In the genomic region with DNA sequence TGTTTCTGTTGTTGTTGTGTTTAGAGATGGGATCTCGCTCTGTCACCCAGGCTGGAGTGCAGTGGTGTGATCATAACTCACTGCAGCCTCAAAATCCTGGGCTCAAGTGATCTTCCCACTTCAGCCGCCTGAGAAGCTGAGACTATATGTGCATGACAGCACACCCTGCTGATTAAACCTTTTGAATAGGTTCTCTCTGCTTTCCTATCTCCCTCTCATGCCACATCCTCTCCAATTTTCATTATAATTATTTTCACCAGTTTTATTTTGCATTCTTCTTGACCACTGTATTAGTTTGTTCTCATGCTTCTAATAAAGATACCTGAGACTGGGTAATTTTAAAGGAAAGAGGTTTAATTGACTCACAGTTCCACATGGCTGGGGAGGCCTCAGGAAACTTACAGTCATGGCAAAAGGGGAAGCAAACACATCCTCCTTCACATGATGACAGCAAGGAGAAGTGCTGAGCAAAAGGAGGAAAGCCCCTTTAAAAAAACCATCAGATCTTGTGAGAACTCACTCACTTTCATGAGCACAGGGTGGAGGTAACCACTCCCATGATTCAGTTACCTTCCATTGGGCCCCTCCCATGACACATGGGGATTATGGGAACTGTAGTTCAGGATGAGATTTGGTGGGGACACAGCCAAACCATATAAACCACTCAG, we compare ENCODE assay signal across 9 cellular contexts. TPM values are rescaled to one million over a fixed set of nuclear protein-coding genes. Genes with fewer than 3 reads are reported as not detected.
DNase-seq lines count a peak whose midpoint lies in the region; ATAC-seq, FAIRE-seq and TF ChIP-seq lines count a peak whose summit lies in the region.
"Had no signal": no experiment of that assay in that cellular context is flagged by ENCODE, and none has a peak within 500 bp of the region (broad histone marks: within the 10 kb centered on the region; RNA-seq: fewer than 3 reads in every experiment).

No MANE protein-coding gene starts in this region.

- H3K4me1 Mint-ChIP-seq in CD8-positive, alpha-beta T cell (ENCODE audit: low read depth), result peaks cover 18% of the 10 kb centered on the region

- peak; percentile 69 for ATAC-seq in CD8-positive, alpha-beta T cell
- peak; percentile 69 for ATAC-seq in GM19351 (IDR thresholded peaks at IDR 0.05; ENCODE audit: unreplicated experiment)
- ATAC-seq in K562, result peak; percentile 97

- H3K4me3 ChIP-seq in CD8-positive, alpha-beta T cell (ENCODE audit: low read depth, low read length), result no peak overlapping the region
- H3K4me3 ChIP-seq in K562, result no peak overlapping the region
- H3K4me3 ChIP-seq in trophoblast cell (ENCODE audit: low read depth, low read length), result no peak overlapping the region

- no peak overlapping the region for H2BK12ac ChIP-seq in trophoblast cell (ENCODE audit: low read length)

- no peak overlapping the region for H2BK120ac ChIP-seq in trophoblast cell (ENCODE audit: insufficient read depth, low read length, poor library complexity)

- H2AFZ ChIP-seq in K562 (ENCODE audit: low read depth, low read length) (no peak overlapping the region), trophoblast cell (ENCODE audit: insufficient read depth, low read length, poor library complexity) (no peak overlapping the region)

- no peak for TF ChIP-seq POLR2A in K562 (conservative IDR thresholded peaks at IDR 0.05)

- H3K36me3 Mint-ChIP-seq in CD8-positive, alpha-beta T cell, result peaks cover 83% of the 10 kb centered on the region

- in situ Hi-C loops in KBM-7 (cut with MboI; ENCODE audit: low pct_unique_long_range_greater_than_20kb, low sequenced_read_pairs), result no loop called here
- in situ Hi-C loops in K562 (cut with MboI), result no loop called here

- H3K79me1 ChIP-seq in trophoblast cell (ENCODE audit: low read length), result no peaks in the 10 kb centered on the region

- H3K79me2 ChIP-seq in K562 (ENCODE audit: control insufficient read depth, insufficient read depth, low read length) (peaks cover 5% of the 10 kb centered on the region), trophoblast cell (ENCODE audit: control insufficient read depth, insufficient read depth, low read length, poor library complexity) (no peaks in the 10 kb centered on the region)

- H3K27ac Mint-ChIP-seq in CD8-positive, alpha-beta T cell, result no peak overlapping the region

- no peaks in the 10 kb centered on the region for H3K27me3 Mint-ChIP-seq in CD8-positive, alpha-beta T cell (ENCODE audit: low read depth)

- no peak for TF ChIP-seq CTCF in CD8-positive, alpha-beta T cell (IDR thresholded peaks at IDR 0.05)
- TF ChIP-seq CTCF in K562 (IDR thresholded peaks at IDR 0.05 in 2 of 3, conservative IDR thresholded peaks at IDR 0.05 in 1 of 3; ENCODE audit: insufficient read depth in 2 of 3, low read depth in 1 of 3, low read length in 3 of 3), result no peak

- no peak overlapping the region for H3K23ac ChIP-seq in trophoblast cell (ENCODE audit: low read length)

- no peaks in the 10 kb centered on the region for H3K4me1 ChIP-seq in CD8-positive, alpha-beta T cell (ENCODE audit: insufficient read depth, low read length)
- H3K4me1 ChIP-seq in K562 (replicated peaks in 1 of 2; ENCODE audit: control insufficient read depth in 2 of 2, insufficient read depth in 2 of 2, low read length in 2 of 2) (no peaks in the 10 kb centered on the region; a peak in 1 of 5 replicates), trophoblast cell (ENCODE audit: control insufficient read depth in 1 of 2, insufficient read depth in 2 of 2, low read length in 2 of 2) (peaks cover 0 to 3% of the 10 kb centered on the region in 2 experiments)

- H2AK5ac ChIP-seq in trophoblast cell (ENCODE audit: low read length), result no peak overlapping the region

- H3K4me2 ChIP-seq in K562 (ENCODE audit: insufficient read depth, low read length) (no peak overlapping the region), trophoblast cell (ENCODE audit: low read length) (no peak overlapping the region)

- WGBS in K562 (ENCODE audit: insufficient coverage, low coverage, missing lambda C conversion rate), result 72% methylated on average over 2 of the region's 2 CpGs
- no CpG with 5 or more reads among the region's 2 CpGs for WGBS in trophoblast cell (ENCODE audit: extremely low coverage, insufficient coverage, insufficient read length)

- H3K4ac ChIP-seq in trophoblast cell (ENCODE audit: low read depth, low read length), result no peak overlapping the region

- H3K27ac ChIP-seq in CD8-positive, alpha-beta T cell (ENCODE audit: low read depth, low read length), result no peak overlapping the region
- H3K27ac ChIP-seq in K562 (ENCODE audit: extremely low read depth, low read depth, low read length), result no peak overlapping the region
- no peak overlapping the region for H3K27ac ChIP-seq in trophoblast cell (ENCODE audit: low read depth, low read length)

- no peak for DNase-seq in CD8-positive, alpha-beta T cell
- DNase-seq in KBM-7 (peak; percentile 50), K562 (ENCODE audit: extremely low read depth in 1 of 4, low spot score in 3 of 4) (peak; percentile 24 to 51 (median 38)), SHP77 (lab: John Stamatoyannopoulos, UW) (no peak), Ammon's horn (ENCODE audit: low spot score) (no peak), NCI-H2227 (lab: John Stamatoyannopoulos, UW; ENCODE audit: unreplicated experiment) (no peak), trophoblast cell (no peak)
- DNase-seq: NCI-H2227 treated with DMSO at 0.1 percent for 48 hours had no signal

- H3K4me3 Mint-ChIP-seq in CD8-positive, alpha-beta T cell, result no peak overlapping the region

- no peak for TF ChIP-seq EP300 in K562 (IDR thresholded peaks at IDR 0.05; ENCODE audit: low read length)

- no peaks in the 10 kb centered on the region for H3K36me3 ChIP-seq in CD8-positive, alpha-beta T cell (ENCODE audit: insufficient read depth, low read length)
- H3K36me3 ChIP-seq in K562 (ENCODE audit: control insufficient read depth, insufficient read depth, low read length) (peaks cover 69% of the 10 kb centered on the region), trophoblast cell (ENCODE audit: control insufficient read depth in 1 of 2, insufficient read depth in 2 of 2, low read length in 2 of 2) (peaks cover 5 to 9% of the 10 kb centered on the region in 2 experiments)

- H4K8ac ChIP-seq in trophoblast cell (ENCODE audit: low read depth, low read length), result no peak overlapping the region

- FAIRE-seq in K562 (lab: Jason Lieb, UNC), result peak; percentile 64

- no peak overlapping the region for H4K12ac ChIP-seq in trophoblast cell (ENCODE audit: low read depth, low read length)

- H3K9me3 Mint-ChIP-seq in CD8-positive, alpha-beta T cell, result peaks cover 4% of the 10 kb centered on the region

- intact Hi-C loops in CD8-positive, alpha-beta T cell (cut with DNase I, micrococcal nuclease), result no loop called here
- intact Hi-C loops in K562 (cut with micrococcal nuclease), result no loop called here

- H3K9me1 ChIP-seq in K562 (ENCODE audit: control insufficient read depth, insufficient read depth, low read length), result no peaks in the 10 kb centered on the region

- POLR2A ChIA-PET in CD8-positive, alpha-beta T cell (lab: Charles Lee), result no interaction called here
- POLR2A ChIA-PET in K562 (lab: Yijun Ruan, JAX), result interaction anchor here (0.6 to 1.6 kb wide), 2 partner anchors 10 to 11 kb away, joined by 3 read pairs; no protein-coding TSS in a partner anchor

- no peak overlapping the region for H3K9ac ChIP-seq in K562 (ENCODE audit: insufficient read depth in 1 of 2, low read depth in 2 of 2, low read length in 2 of 2)
- H3K9ac ChIP-seq in trophoblast cell (ENCODE audit: low read length), result no peak overlapping the region

- no TSS peak for BruUV-seq in K562 (replicated peaks; lab: Mats Ljungman, UMichigan)

- H4K91ac ChIP-seq in trophoblast cell (ENCODE audit: low read depth, low read length), result no peak overlapping the region

- CTCF ChIA-PET in CD8-positive, alpha-beta T cell (lab: Charles Lee), result interaction anchor here (0.9 to 1.0 kb wide), 2 partner anchors 30 to 56 kb away, joined by 3 read pairs; no protein-coding TSS in a partner anchor
- CTCF ChIA-PET in K562 (lab: Yijun Ruan, JAX; ENCODE audit: low intra/inter-chr PET ratio), result no interaction called here

- H2BK5ac ChIP-seq in trophoblast cell (ENCODE audit: low read depth, low read length, poor library complexity), result no peak overlapping the region

- TF ChIP-seq RAD21 in K562 (CRISPR knock-in tag; conservative IDR thresholded peaks at IDR 0.05 in 1 of 2, IDR thresholded peaks at IDR 0.05 in 1 of 2), result no peak

- no peak overlapping the region for H3K14ac ChIP-seq in trophoblast cell (ENCODE audit: low read length)

- H4K20me1 ChIP-seq in K562 (replicated peaks; ENCODE audit: control insufficient read depth, insufficient read depth, low read length), result no peaks in the 10 kb centered on the region

- H3K27me3 ChIP-seq in CD8-positive, alpha-beta T cell (ENCODE audit: insufficient read depth, low read length), result no peaks in the 10 kb centered on the region
- H3K27me3 ChIP-seq in K562 (ENCODE audit: control insufficient read depth in 2 of 2, insufficient read depth in 2 of 2, low read length in 2 of 2), result no peaks in the 10 kb centered on the region
- H3K27me3 ChIP-seq in trophoblast cell (ENCODE audit: insufficient read depth, low read length), result no peaks in the 10 kb centered on the region

- no peaks in the 10 kb centered on the region for H3K9me3 ChIP-seq in CD8-positive, alpha-beta T cell (ENCODE audit: low read length)
- H3K9me3 ChIP-seq in K562 (replicated peaks; ENCODE audit: control insufficient read depth, insufficient read depth, low read depth, low read length) (no peaks in the 10 kb centered on the region), trophoblast cell (ENCODE audit: insufficient read depth, low read depth, low read length) (no peaks in the 10 kb centered on the region)

- H3K18ac ChIP-seq in trophoblast cell (ENCODE audit: low read length), result no peak overlapping the region

RNA-seq across cellular contexts. Expression of a gene that starts 12.9 kb away (rescaled TPM):
- total RNA-seq in CD8-positive, alpha-beta T cell, result 10 to 100 TPM; 20.5 to 22.6 TPM
- total RNA-seq in K562 (2011; cell fraction: chromatin; rRNA removed; ENCODE audit: low replicate concordance), result 132 and 175 TPM in 2 replicates
- total RNA-seq in K562 (2011; cell fraction: nucleolus; rRNA removed), result 71.4 and 98.6 TPM in 2 replicates
- total RNA-seq in K562 (2011; cell fraction: nucleoplasm; rRNA removed), result 110 and 155 TPM in 2 replicates
- 64.0 and 81.9 TPM in 2 replicates for total RNA-seq in K562 (2014; rRNA removed)
- 77.2 and 80.7 TPM in 2 replicates for total RNA-seq in K562 (2014; rRNA removed; fragmentation: Illumina TruSeq; extraction: Trizol)
- 64.4 and 71.8 TPM in 2 replicates for total RNA-seq in K562 (2015; rRNA removed; fragmentation: Illumina TruSeq; extraction: Trizol)
- total RNA-seq in K562 (2021), result 61.3 and 62.6 TPM in 2 replicates
- 113 and 128 TPM in 2 replicates for polyA plus RNA-seq in K562 (2011; rRNA removed)
- polyA plus RNA-seq in K562 (2011; cell fraction: cytosol; rRNA removed), result 56.2 and 89.6 TPM in 2 replicates
- polyA plus RNA-seq in K562 (2011; cell fraction: nucleus; rRNA removed), result 118 and 147 TPM in 2 replicates
- polyA plus RNA-seq in K562 (2012), result 38.3 and 38.8 TPM in 2 replicates
- polyA plus RNA-seq in K562 (2014; fragmentation: Illumina TruSeq; extraction: Trizol), result 81.1 and 89.0 TPM in 2 replicates
- polyA plus RNA-seq in K562 (2014; fragmentation: Nextera tagmentation; extraction: Ambion mirVana), result 100 to 1,000 TPM in 1 of 2 experiments, 10 to 100 TPM in 1; 50.7 to 102 TPM
- polyA plus RNA-seq in K562 (2014; rRNA removed), result 71.0 and 79.8 TPM in 2 replicates
- polyA minus RNA-seq in K562 (2011; rRNA and poly(A)+ RNA removed), result 121 and 131 TPM in 2 replicates
- polyA minus RNA-seq in K562 (2011; cell fraction: cytosol; rRNA and poly(A)+ RNA removed), result 23.8 and 34.1 TPM in 2 replicates
- 93.0 and 109 TPM in 2 replicates for polyA minus RNA-seq in K562 (2011; cell fraction: nucleus; rRNA and poly(A)+ RNA removed)
- 20.9 and 21.1 TPM in 2 replicates for polyA plus RNA-seq in trophoblast cell (2013)

Comparison
In these comparisons a context has a peak if more than half of its experiments do, and no peak if none do; other contexts are left out.
1. DNase-seq: peak in KBM-7 (single experiment) and K562 (4 of 4); none in CD8-positive, alpha-beta T cell (0 of 7), SHP77 (0 of 2), Ammon's horn (single experiment), NCI-H2227 (single experiment) and trophoblast cell (0 of 2).
2. Peak in every context shown above with its lines, with median percentiles within 50 percentile points of each other: ATAC-seq.